ENCODE assay signal across 1 cellular context in the genomic region with DNA sequence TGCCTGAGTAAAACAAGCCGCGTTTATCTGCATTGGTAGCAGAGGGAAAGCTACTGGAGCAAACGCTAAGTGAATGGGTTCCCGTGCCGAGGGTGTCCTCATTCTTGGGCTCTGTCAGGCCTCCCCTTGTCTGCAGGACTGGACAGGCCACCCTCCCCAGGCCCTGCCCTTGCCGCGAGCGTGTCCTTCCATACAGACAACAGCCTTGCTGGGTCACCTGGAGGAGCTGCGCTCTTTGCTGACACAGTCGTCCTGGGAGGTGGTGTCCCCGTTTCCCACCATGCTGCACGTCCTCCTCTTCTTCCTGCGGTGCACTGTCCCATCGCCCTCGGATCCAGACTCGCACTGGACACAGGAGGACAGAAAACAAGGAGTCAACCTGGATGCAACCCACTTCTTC.
A peak's percentile ranks its signal among the peaks of the same experiment; 100 is the strongest.
TF ChIP-seq lines count a peak whose summit lies in the region.

No MANE protein-coding gene starts in this region.

TF ChIP-seq in HepG2, 621 proteins besides CTCF, POLR2A, EP300 and RAD21:
- peak; percentile 25 for TF ChIP-seq AGO2 (optimal IDR thresholded peaks at IDR 0.05; ENCODE audit: low read depth, low read length)
- TF ChIP-seq ZNF768 (CRISPR knock-in tag; IDR thresholded peaks at IDR 0.05), result 0 out of 2 replicates have a peak, but pooled peaks have one; percentile 20
- TF ChIP-seq, protein P1, sequence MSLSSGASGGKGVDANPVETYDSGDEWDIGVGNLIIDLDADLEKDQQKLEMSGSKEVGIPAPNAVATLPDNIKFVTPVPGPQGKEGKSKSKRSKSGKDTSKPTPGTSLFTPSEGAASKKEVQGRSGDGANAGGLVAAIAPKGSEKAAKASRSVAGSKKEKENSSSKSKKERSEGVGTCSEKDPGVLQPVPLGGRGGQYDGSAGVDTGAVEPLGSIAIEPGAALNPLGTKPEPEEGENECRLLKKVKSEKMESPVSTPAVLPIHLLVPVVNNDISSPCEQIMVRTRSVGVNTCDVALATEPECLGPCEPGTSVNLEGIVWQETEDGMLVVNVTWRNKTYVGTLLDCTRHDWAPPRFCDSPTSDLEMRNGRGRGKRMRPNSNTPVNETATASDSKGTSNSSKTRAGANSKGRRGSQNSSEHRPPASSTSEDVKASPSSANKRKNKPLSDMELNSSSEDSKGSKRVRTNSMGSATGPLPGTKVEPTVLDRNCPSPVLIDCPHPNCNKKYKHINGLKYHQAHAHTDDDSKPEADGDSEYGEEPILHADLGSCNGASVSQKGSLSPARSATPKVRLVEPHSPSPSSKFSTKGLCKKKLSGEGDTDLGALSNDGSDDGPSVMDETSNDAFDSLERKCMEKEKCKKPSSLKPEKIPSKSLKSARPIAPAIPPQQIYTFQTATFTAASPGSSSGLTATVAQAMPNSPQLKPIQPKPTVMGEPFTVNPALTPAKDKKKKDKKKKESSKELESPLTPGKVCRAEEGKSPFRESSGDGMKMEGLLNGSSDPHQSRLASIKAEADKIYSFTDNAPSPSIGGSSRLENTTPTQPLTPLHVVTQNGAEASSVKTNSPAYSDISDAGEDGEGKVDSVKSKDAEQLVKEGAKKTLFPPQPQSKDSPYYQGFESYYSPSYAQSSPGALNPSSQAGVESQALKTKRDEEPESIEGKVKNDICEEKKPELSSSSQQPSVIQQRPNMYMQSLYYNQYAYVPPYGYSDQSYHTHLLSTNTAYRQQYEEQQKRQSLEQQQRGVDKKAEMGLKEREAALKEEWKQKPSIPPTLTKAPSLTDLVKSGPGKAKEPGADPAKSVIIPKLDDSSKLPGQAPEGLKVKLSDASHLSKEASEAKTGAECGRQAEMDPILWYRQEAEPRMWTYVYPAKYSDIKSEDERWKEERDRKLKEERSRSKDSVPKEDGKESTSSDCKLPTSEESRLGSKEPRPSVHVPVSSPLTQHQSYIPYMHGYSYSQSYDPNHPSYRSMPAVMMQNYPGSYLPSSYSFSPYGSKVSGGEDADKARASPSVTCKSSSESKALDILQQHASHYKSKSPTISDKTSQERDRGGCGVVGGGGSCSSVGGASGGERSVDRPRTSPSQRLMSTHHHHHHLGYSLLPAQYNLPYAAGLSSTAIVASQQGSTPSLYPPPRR (CRISPR knock-in tag; IDR thresholded peaks at IDR 0.05; ENCODE audit: borderline replicate concordance), result no peak
- no peak for TF ChIP-seq ELF1 (CRISPR knock-in tag; IDR thresholded peaks at IDR 0.05)
- TF ChIP-seq, protein P2, sequence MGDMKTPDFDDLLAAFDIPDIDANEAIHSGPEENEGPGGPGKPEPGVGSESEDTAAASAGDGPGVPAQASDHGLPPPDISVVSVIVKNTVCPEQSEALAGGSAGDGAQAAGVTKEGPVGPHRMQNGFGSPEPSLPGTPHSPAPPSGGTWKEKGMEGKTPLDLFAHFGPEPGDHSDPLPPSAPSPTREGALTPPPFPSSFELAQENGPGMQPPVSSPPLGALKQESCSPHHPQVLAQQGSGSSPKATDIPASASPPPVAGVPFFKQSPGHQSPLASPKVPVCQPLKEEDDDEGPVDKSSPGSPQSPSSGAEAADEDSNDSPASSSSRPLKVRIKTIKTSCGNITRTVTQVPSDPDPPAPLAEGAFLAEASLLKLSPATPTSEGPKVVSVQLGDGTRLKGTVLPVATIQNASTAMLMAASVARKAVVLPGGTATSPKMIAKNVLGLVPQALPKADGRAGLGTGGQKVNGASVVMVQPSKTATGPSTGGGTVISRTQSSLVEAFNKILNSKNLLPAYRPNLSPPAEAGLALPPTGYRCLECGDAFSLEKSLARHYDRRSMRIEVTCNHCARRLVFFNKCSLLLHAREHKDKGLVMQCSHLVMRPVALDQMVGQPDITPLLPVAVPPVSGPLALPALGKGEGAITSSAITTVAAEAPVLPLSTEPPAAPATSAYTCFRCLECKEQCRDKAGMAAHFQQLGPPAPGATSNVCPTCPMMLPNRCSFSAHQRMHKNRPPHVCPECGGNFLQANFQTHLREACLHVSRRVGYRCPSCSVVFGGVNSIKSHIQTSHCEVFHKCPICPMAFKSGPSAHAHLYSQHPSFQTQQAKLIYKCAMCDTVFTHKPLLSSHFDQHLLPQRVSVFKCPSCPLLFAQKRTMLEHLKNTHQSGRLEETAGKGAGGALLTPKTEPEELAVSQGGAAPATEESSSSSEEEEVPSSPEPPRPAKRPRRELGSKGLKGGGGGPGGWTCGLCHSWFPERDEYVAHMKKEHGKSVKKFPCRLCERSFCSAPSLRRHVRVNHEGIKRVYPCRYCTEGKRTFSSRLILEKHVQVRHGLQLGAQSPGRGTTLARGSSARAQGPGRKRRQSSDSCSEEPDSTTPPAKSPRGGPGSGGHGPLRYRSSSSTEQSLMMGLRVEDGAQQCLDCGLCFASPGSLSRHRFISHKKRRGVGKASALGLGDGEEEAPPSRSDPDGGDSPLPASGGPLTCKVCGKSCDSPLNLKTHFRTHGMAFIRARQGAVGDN (CRISPR knock-in tag; IDR thresholded peaks at IDR 0.05), result peak; percentile 24; the same call in 1 of the 2 replicates
- TF ChIP-seq RBFOX2 (IDR thresholded peaks at IDR 0.05; ENCODE audit: low read depth, low read length), result 0 out of 2 replicates have a peak, but pooled peaks have one; percentile 33
